33 cellular contexts compared by ENCODE assay signal in genomic region chr2:218869064-218869463, GRCh38. TPM values are rescaled to one million over a fixed set of nuclear protein-coding genes. Genes with fewer than 3 reads are reported as not detected.
"Had no signal": no experiment of that assay in that cellular context is flagged by ENCODE, and none has a peak within 500 bp of the region (broad histone marks: within the 10 kb centered on the region; RNA-seq: fewer than 3 reads in every experiment).

No MANE protein-coding gene starts in this region.

- H3K9me3 Mint-ChIP-seq: naive thymus-derived CD4-positive, alpha-beta T cell; natural killer cell; nephron; stimulated activated memory B cell treated with anti-CD40 and anti-IgM and Interleukin-4, amounts not matched to agents 10 μg/mL and 1 μg/mL and 100 μg/mL, for 72 hours; stimulated activated naive CD8-positive, alpha-beta T cell treated with anti-CD3 and anti-CD28 coated beads, Interleukin-15, amount 100 ng/mL, for 72 hours had no signal

- H3K4me1 ChIP-seq: psoas muscle had no signal

- H3K27ac ChIP-seq: neural progenitor cell, ovary, parathyroid adenoma, psoas muscle, skin epidermis, suprapubic skin, testis, tibial artery, transverse colon, upper lobe of left lung had no signal

- DNase-seq: naive thymus-derived CD4-positive, alpha-beta T cell; natural killer cell; occipital lobe; ovary; psoas muscle; right cardiac atrium; spleen; stimulated activated CD4-positive, alpha-beta T cell treated with anti-CD3 and anti-CD28 coated beads, Interleukin-12 subunit alpha, Interleukin-12 subunit beta, amount 100 ng/mL, for 4 hours; stimulated activated CD4-positive, alpha-beta T cell treated with anti-CD3 and anti-CD28 coated beads, Interleukin-1b, Interleukin-23, amount 100 ng/mL, for 48 hours; stimulated activated CD4-positive, alpha-beta T cell treated with anti-CD3 and anti-CD28 coated beads, Interleukin-4, amount 100 ng/mL, for 1 hour; stimulated activated CD4-positive, alpha-beta T cell treated with anti-CD3 and anti-CD28 coated beads, Interleukin-4, amount 100 ng/mL, for 4 hours; stimulated activated CD8-positive, alpha-beta memory T cell treated with anti-CD3 and anti-CD28 coated beads, Interleukin-4, amount 100 ng/mL, for 48 hours; stimulated activated naive CD4-positive, alpha-beta T cell; stimulated activated naive CD8-positive, alpha-beta T cell treated with anti-CD3 and anti-CD28 coated beads, Interleukin-15, amount 100 ng/mL, for 72 hours; stimulated activated naive CD8-positive, alpha-beta T cell treated with anti-CD3 and anti-CD28 coated beads, Interleukin-15, Interleukin-2, amounts not matched to agents 100 U/mL and 50 U/mL, for 24 hours; substantia nigra; testis; tibial artery; transverse colon; upper lobe of left lung; uterus had no signal

- H3K36me3 ChIP-seq: neural progenitor cell, ovary, suprapubic skin, tibial artery, transverse colon, upper lobe of left lung, uterus had no signal

- H3K4me3 ChIP-seq: neural progenitor cell, ovary, psoas muscle, skin epidermis, smooth muscle cell, spleen, suprapubic skin, testis, tibial artery, transverse colon, upper lobe of left lung, uterus had no signal

- H3K4me3 Mint-ChIP-seq: naive thymus-derived CD4-positive, alpha-beta T cell; natural killer cell; nephron; neural progenitor cell; stimulated activated memory B cell treated with anti-CD40 and anti-IgM and Interleukin-4, amounts not matched to agents 10 μg/mL and 1 μg/mL and 100 μg/mL, for 72 hours; stimulated activated naive CD8-positive, alpha-beta T cell treated with anti-CD3 and anti-CD28 coated beads, Interleukin-15, amount 100 ng/mL, for 72 hours had no signal

- H3K27me3 ChIP-seq: ovary, testis had no signal

- H3K36me3 Mint-ChIP-seq: natural killer cell; neural progenitor cell; stimulated activated memory B cell treated with anti-CD40 and anti-IgM and Interleukin-4, amounts not matched to agents 10 μg/mL and 1 μg/mL and 100 μg/mL, for 72 hours had no signal

- ATAC-seq: naive thymus-derived CD4-positive, alpha-beta T cell; natural killer cell; right cardiac atrium; sciatic nerve; stimulated activated memory B cell treated with anti-CD40 and anti-IgM and Interleukin-4, amounts not matched to agents 10 μg/mL and 1 μg/mL and 100 μg/mL, for 72 hours; stimulated activated naive CD8-positive, alpha-beta T cell treated with anti-CD3 and anti-CD28 coated beads, Interleukin-15, amount 100 ng/mL, for 72 hours; stimulated activated naive CD8-positive, alpha-beta T cell treated with anti-CD3 and anti-CD28 coated beads, Interleukin-15, Interleukin-2, amounts not matched to agents 100 U/mL and 50 U/mL, for 24 hours had no signal

- H3K9me3 ChIP-seq: ovary, psoas muscle, spleen, suprapubic skin, testis, tibial artery, transverse colon, upper lobe of left lung, uterus had no signal

- H3K27ac Mint-ChIP-seq: naive thymus-derived CD4-positive, alpha-beta T cell; natural killer cell; nephron; neural progenitor cell; progenitor cell of endocrine pancreas; stimulated activated memory B cell treated with anti-CD40 and anti-IgM and Interleukin-4, amounts not matched to agents 10 μg/mL and 1 μg/mL and 100 μg/mL, for 72 hours; stimulated activated naive CD8-positive, alpha-beta T cell treated with anti-CD3 and anti-CD28 coated beads, Interleukin-15, amount 100 ng/mL, for 72 hours had no signal

RNA-seq across cellular contexts. Expression of gene WNT6, which starts 9.5 kb away (rescaled TPM):
- total RNA-seq: natural killer cell, occipital lobe, osteoblast had no signal

RNA-seq across cellular contexts. Expression of gene WNT10A, which starts 11.6 kb away (rescaled TPM):
- total RNA-seq: occipital lobe, osteoblast, progenitor cell of endocrine pancreas, psoas muscle, right cardiac atrium had no signal

RNA-seq across cellular contexts. Expression of gene PRKAG3, which starts 37.5 kb away (rescaled TPM):
- total RNA-seq: naive thymus-derived CD4-positive, alpha-beta T cell; natural killer cell; occipital lobe; progenitor cell of endocrine pancreas; renal cortical epithelial cell; smooth muscle cell; spleen; transverse colon; upper lobe of left lung; ureter; uterus had no signal
